1 cellular context compared by ENCODE assay signal in the genomic region with DNA sequence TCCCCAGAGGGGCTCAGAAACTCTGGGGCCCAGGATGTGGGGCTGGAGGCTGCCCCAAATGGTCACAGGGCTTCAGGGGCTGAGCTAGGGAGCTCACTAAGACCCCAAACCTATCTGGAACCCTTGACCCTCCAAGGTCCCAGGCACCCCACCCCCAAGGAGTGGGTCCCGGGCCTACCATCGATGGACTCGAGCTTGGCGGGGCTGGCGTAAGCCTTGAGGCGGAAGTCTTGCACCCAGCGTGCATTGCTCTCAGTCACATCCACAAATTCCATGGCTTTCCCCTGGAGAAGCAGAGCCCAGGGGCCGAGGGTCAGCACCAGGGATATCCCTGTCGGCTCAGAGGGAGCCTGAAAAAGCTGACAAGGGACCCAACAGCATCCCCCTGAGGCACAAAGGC.
TF ChIP-seq lines count a peak whose summit lies in the region.

No MANE protein-coding gene starts in this region.

TF ChIP-seq in IMR-90, 13 proteins besides CTCF, POLR2A, EP300 and RAD21:
- no peak for TF ChIP-seq USF2 (IDR thresholded peaks at IDR 0.05; ENCODE audit: low read depth, low read length)
- no peak for TF ChIP-seq CEBPB (IDR thresholded peaks at IDR 0.05; ENCODE audit: low read depth, low read length)
- TF ChIP-seq MAZ (IDR thresholded peaks at IDR 0.05; ENCODE audit: borderline replicate concordance, low read depth, low read length) = no peak
- TF ChIP-seq NFE2L2 (IDR thresholded peaks at IDR 0.05; ENCODE audit: low read depth, low read length) = no peak
- TF ChIP-seq SMC3 (IDR thresholded peaks at IDR 0.05; ENCODE audit: low read depth, low read length) = no peak
- TF ChIP-seq CHD1 (IDR thresholded peaks at IDR 0.05; ENCODE audit: low read depth, low read length) = no peak
